9 cellular contexts compared by ENCODE assay signal in the genomic region with DNA sequence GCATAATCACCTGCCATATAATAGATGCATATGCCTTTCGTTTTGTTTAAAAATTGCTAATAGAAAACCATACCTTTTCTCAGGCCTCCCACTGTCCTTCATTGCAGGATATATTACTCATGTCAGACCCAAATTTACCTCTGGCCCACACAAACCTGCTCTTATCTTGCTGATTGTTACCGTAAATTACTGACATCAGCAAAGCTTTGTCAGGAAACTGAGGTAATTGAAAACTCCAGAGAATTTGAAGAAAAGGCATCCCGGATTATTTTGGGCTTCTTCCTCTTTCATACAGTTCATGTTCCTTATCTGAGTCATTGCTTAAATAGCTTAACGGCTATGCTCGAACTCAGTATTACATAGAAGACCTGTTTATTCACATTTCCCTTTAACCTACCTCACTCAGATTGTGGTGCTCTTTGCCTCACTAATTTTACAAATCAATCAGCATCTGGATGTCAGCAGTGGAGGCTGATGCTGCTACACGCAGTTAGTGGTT.
DNase-seq lines count a peak whose midpoint lies in the region; ATAC-seq and TF ChIP-seq lines count a peak whose summit lies in the region.
"Had no signal": no experiment of that assay in that cellular context is flagged by ENCODE, and none has a peak within 500 bp of the region (broad histone marks: within the 10 kb centered on the region; RNA-seq: fewer than 3 reads in every experiment).

No MANE protein-coding gene starts in this region.

- H3K9me3 ChIP-seq in left lung, result no peaks in the 10 kb centered on the region
- H3K9me3 ChIP-seq in MM.1S (replicated peaks; ENCODE audit: insufficient read depth, low read length), result no peaks in the 10 kb centered on the region

- no peaks in the 10 kb centered on the region for H3K36me3 ChIP-seq in left lung
- H3K36me3 ChIP-seq in MM.1S (replicated peaks; ENCODE audit: insufficient read depth, low read length), result no peaks in the 10 kb centered on the region

- ATAC-seq in GM18867 (IDR thresholded peaks at IDR 0.05; ENCODE audit: unreplicated experiment) (peak; percentile 62), HG02610 (IDR thresholded peaks at IDR 0.05; ENCODE audit: unreplicated experiment) (peak; percentile 86), left lung (peak; percentile 35), HG03108 (IDR thresholded peaks at IDR 0.05; ENCODE audit: unreplicated experiment) (no peak), HG03097 (IDR thresholded peaks at IDR 0.05; ENCODE audit: low FRiP score, unreplicated experiment) (no peak)

- H3K9me3 Mint-ChIP-seq in progenitor cell of endocrine pancreas (ENCODE audit: low read depth), result no peaks in the 10 kb centered on the region

- no peak overlapping the region for H2AFZ ChIP-seq in MM.1S (ENCODE audit: low read length)

- H3F3A ChIP-seq in MM.1S (ENCODE audit: insufficient read depth, low read length), result no peaks in the 10 kb centered on the region

- H3K9me2 ChIP-seq in MM.1S (replicated peaks; ENCODE audit: insufficient read depth, low read length), result no peaks in the 10 kb centered on the region

- H3K9ac ChIP-seq in MM.1S (ENCODE audit: low read length), result no peak overlapping the region

- TF ChIP-seq CTCF in left lung (IDR thresholded peaks at IDR 0.05), result no peak
- no peak for TF ChIP-seq CTCF in progenitor cell of endocrine pancreas (IDR thresholded peaks at IDR 0.05; ENCODE audit: unreplicated experiment)
- no peak for TF ChIP-seq CTCF in MM.1S (IDR thresholded peaks at IDR 0.05; ENCODE audit: low read length)

- DNase-seq in MV-4-11 (lab: John Stamatoyannopoulos, UW), result peak; percentile 71
- no peak for DNase-seq in left lung
- no peak for DNase-seq in progenitor cell of endocrine pancreas (ENCODE audit: low spot score, unreplicated experiment)
- no peak for DNase-seq in MM.1S
- DNase-seq: amygdala had no signal

- no peaks in the 10 kb centered on the region for H3K36me3 Mint-ChIP-seq in progenitor cell of endocrine pancreas (ENCODE audit: insufficient read depth)

- H3K27ac ChIP-seq in left lung (no peak overlapping the region), MM.1S (ENCODE audit: low read length) (no peak overlapping the region)

- no peak overlapping the region for H3K27ac Mint-ChIP-seq in progenitor cell of endocrine pancreas

- intact Hi-C loops in left lung (cut with DNase I), result no loop called here

- no peak overlapping the region for H3K4me2 ChIP-seq in MM.1S (ENCODE audit: low read depth, low read length)

- peaks cover 0 to 72% of the 10 kb centered on the region in 2 donors for H3K4me1 ChIP-seq in left lung
- peaks cover 6% of the 10 kb centered on the region; the same call in 1 of the 2 replicates for H3K4me1 ChIP-seq in MM.1S (ENCODE audit: low read length)

- peaks cover 33% of the 10 kb centered on the region for H3K27me3 Mint-ChIP-seq in progenitor cell of endocrine pancreas

- H3K4me3 ChIP-seq in left lung, result no peak overlapping the region
- H3K4me3 ChIP-seq in MM.1S (ENCODE audit: low read length), result no peak overlapping the region

- H3K79me2 ChIP-seq in MM.1S (ENCODE audit: low read length), result no peaks in the 10 kb centered on the region

- no peak overlapping the region for H3K4me3 Mint-ChIP-seq in progenitor cell of endocrine pancreas (ENCODE audit: low read depth)

- peaks cover 7% of the 10 kb centered on the region for H3K4me1 Mint-ChIP-seq in progenitor cell of endocrine pancreas (ENCODE audit: low read depth)

- H4K20me1 ChIP-seq in MM.1S (ENCODE audit: insufficient read depth, low read length), result no peaks in the 10 kb centered on the region

- H3K27me3 ChIP-seq in left lung (no peaks in the 10 kb centered on the region), MM.1S (replicated peaks; ENCODE audit: insufficient read depth, low read length) (no peaks in the 10 kb centered on the region)

Comparison
In these comparisons a context has a peak if more than half of its experiments do, and no peak if none do; other contexts are left out.
1. ATAC-seq: peak in GM18867 (single experiment), HG02610 (single experiment) and left lung (single experiment); none in HG03108 (single experiment) and HG03097 (single experiment).